In the genomic region with DNA sequence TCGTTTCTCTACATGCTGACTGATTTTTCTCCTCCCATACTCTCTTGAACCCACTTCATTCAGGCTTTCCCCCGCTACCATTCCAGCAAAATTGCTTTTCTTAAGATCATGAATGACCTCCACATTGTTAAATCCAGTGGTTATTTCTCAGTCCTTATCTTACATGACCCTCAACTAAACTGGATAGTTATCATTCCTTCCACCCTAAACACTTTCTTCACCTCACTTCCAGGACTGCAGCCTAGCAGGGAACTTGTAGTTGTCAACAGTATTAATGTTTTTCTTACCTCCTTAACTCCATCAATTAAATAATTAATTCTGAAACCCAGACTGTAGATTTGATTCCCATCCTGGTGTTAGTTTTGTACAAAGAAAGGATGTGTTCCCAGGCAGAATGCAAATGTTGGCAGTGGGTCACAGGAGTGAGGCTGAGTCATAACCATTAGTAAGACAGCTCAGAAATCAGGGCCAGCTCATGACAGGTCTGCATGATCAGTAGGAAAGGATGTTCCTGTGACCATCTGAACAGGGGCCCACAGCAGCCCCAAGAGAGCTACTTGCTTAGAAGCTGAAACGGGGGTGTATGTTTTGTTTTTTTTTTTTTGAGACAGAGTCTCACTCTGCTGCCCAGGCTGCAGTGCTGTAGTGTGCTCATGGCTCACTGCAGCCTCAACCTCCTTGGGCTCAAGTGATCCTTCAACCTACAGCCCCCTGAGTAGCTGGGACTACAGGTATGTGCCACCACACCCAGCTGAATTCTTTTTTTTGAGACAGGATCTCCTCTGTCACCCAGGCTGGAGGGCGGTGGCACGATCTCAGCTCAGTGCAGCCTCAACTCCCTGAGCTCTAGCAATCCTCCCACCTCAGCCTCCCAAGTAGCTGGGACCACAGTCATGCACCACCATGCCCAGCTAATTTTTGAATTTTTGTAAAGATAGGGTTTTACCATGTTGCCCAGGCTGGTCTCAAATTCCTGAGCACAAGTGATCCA, we compare ENCODE assay signal across 8 cellular contexts. TPM values are rescaled to one million over a fixed set of nuclear protein-coding genes. Genes with fewer than 3 reads are reported as not detected.
DNase-seq lines count a peak whose midpoint lies in the region; ATAC-seq, FAIRE-seq and TF ChIP-seq lines count a peak whose summit lies in the region.

No MANE protein-coding gene starts in this region.

- H3K27ac ChIP-seq in astrocyte (ENCODE audit: low read depth, low read length), result peak overlapping the region; percentile 88
- H3K27ac ChIP-seq in CD4-positive, alpha-beta T cell (ENCODE audit: low read depth, low read length), result no peak overlapping the region

- no peak overlapping the region for H2AFZ ChIP-seq in astrocyte (ENCODE audit: low read depth, low read length)

- POLR2A ChIA-PET in CD4-positive, alpha-beta T cell (lab: Charles Lee), result no interaction called here

- H4K20me1 ChIP-seq in astrocyte (ENCODE audit: insufficient read depth, low read length), result no peaks in the 10 kb centered on the region

- ATAC-seq in HG03469 (IDR thresholded peaks at IDR 0.05; ENCODE audit: unreplicated experiment) (peak; percentile 70), HG03159 (IDR thresholded peaks at IDR 0.05; ENCODE audit: unreplicated experiment) (no peak)
- no peak for ATAC-seq in CD4-positive, alpha-beta T cell (ENCODE audit: poor library complexity)

- peaks cover 23% of the 10 kb centered on the region for H3K4me1 ChIP-seq in astrocyte (ENCODE audit: insufficient read depth, low read length)

- no peaks in the 10 kb centered on the region for H3K36me3 Mint-ChIP-seq in astrocyte (ENCODE audit: low read depth, unreplicated experiment)
- no peaks in the 10 kb centered on the region for H3K36me3 Mint-ChIP-seq in CD4-positive, alpha-beta T cell (ENCODE audit: low read depth)

- H3K27me3 ChIP-seq in GM06990 (replicated peaks; ENCODE audit: control insufficient read depth, insufficient read depth, low read length), result no peaks in the 10 kb centered on the region
- no peaks in the 10 kb centered on the region for H3K27me3 ChIP-seq in astrocyte (ENCODE audit: insufficient read depth, low read length)
- H3K27me3 ChIP-seq in CD4-positive, alpha-beta T cell (ENCODE audit: control insufficient read depth, insufficient read depth, low read length), result no peaks in the 10 kb centered on the region

- no peaks in the 10 kb centered on the region for H3K27me3 Mint-ChIP-seq in astrocyte (ENCODE audit: low read depth, unreplicated experiment)
- H3K27me3 Mint-ChIP-seq in CD4-positive, alpha-beta T cell, result peaks cover 13% of the 10 kb centered on the region

- TF ChIP-seq CTCF in GM06990 (IDR thresholded peaks at IDR 0.05; ENCODE audit: insufficient read depth, low read length, poor library complexity, severe bottlenecking) (no peak), GM20000 (IDR thresholded peaks at IDR 0.05; ENCODE audit: extremely low read depth, missing control alignments) (no peak), astrocyte (IDR thresholded peaks at IDR 0.05; ENCODE audit: insufficient read depth, low read depth, low read length) (no peak)
- TF ChIP-seq CTCF in CD4-positive, alpha-beta T cell (IDR thresholded peaks at IDR 0.05), result no peak

- H3K4me1 Mint-ChIP-seq in astrocyte (ENCODE audit: low read depth, unreplicated experiment), result peaks cover 19% of the 10 kb centered on the region
- no peaks in the 10 kb centered on the region for H3K4me1 Mint-ChIP-seq in CD4-positive, alpha-beta T cell (ENCODE audit: low read depth)

- H3K27ac Mint-ChIP-seq in astrocyte (ENCODE audit: unreplicated experiment), result peak overlapping the region; percentile 63
- no peak overlapping the region for H3K27ac Mint-ChIP-seq in CD4-positive, alpha-beta T cell

- H3K4me3 Mint-ChIP-seq in astrocyte (ENCODE audit: unreplicated experiment), result no peak overlapping the region
- H3K4me3 Mint-ChIP-seq in CD4-positive, alpha-beta T cell, result no peak overlapping the region

- FAIRE-seq in astrocyte (lab: Jason Lieb, UNC), result peak; percentile 43

- peak overlapping the region; percentile 65 for H3K4me2 ChIP-seq in astrocyte (ENCODE audit: low read length)

- H3K36me3 ChIP-seq in GM06990 (ENCODE audit: control insufficient read depth, insufficient read depth, low read length) (no peaks in the 10 kb centered on the region), astrocyte (ENCODE audit: insufficient read depth, low read length) (no peaks in the 10 kb centered on the region)

- no peaks in the 10 kb centered on the region for H3K79me2 ChIP-seq in astrocyte (ENCODE audit: insufficient read depth, low read length)

- no peaks in the 10 kb centered on the region for H3K9me3 Mint-ChIP-seq in astrocyte (ENCODE audit: unreplicated experiment)
- H3K9me3 Mint-ChIP-seq in CD4-positive, alpha-beta T cell, result no peaks in the 10 kb centered on the region

- H3K9ac ChIP-seq in astrocyte (ENCODE audit: low read length), result peak overlapping the region; percentile 44

- DNase-seq in GM06990 (ENCODE audit: extremely low read depth, insufficient read length) (peak; percentile 70), GM20000 (ENCODE audit: low spot score) (peak; percentile 74), astrocyte (ENCODE audit: low read depth) (peak; percentile 97), myocyte (ENCODE audit: low read depth) (peak; percentile 79)
- no peak for DNase-seq in stimulated activated naive CD4-positive, alpha-beta T cell (lab: John Stamatoyannopoulos, UW)
- no peak for DNase-seq in CD4-positive, alpha-beta T cell

- CTCF ChIA-PET in CD4-positive, alpha-beta T cell (lab: Charles Lee), result no interaction called here

- intact Hi-C loops in CD4-positive, alpha-beta T cell (cut with DNase I, micrococcal nuclease), result no loop called here

- H3K4me3 ChIP-seq in GM06990 (replicated peaks; ENCODE audit: low read depth, low read length) (no peak overlapping the region), astrocyte (ENCODE audit: insufficient read depth, low read depth, low read length) (no peak overlapping the region)

- no peaks in the 10 kb centered on the region for H3K9me3 ChIP-seq in astrocyte (ENCODE audit: insufficient read depth, low read depth, low read length)
- no peaks in the 10 kb centered on the region for H3K9me3 ChIP-seq in CD4-positive, alpha-beta T cell (ENCODE audit: control insufficient read depth, low read length)

RNA-seq across cellular contexts. Expression of gene BCL2L10, which starts 9.1 kb away (rescaled TPM):
- total RNA-seq in astrocyte (not detected in 2 replicates), myocyte (not detected in 2 replicates)
- polyA plus RNA-seq in myocyte (2012), result not detected
- under 1 TPM; 0.20 to 0.55 TPM for total RNA-seq in CD4-positive, alpha-beta T cell

Comparison
In these comparisons a context has a peak if more than half of its experiments do, and no peak if none do; other contexts are left out.
1. DNase-seq: peak in GM06990 (single experiment), GM20000 (single experiment), astrocyte (single experiment) and myocyte (single experiment); none in stimulated activated naive CD4-positive, alpha-beta T cell (0 of 6) and CD4-positive, alpha-beta T cell (0 of 10).